In genomic region chr10:63268798-63269503, GRCh38 we compare ENCODE assay signal across 1 cellular context.
TF ChIP-seq lines count a peak whose summit lies in the region.

No MANE protein-coding gene starts in this region.

TF ChIP-seq in HCT116, 20 proteins besides CTCF, POLR2A, EP300 and RAD21 (continued from another document):
- peak; percentile 86 for TF ChIP-seq JUND (IDR thresholded peaks at IDR 0.05)
- TF ChIP-seq FOSL1 (IDR thresholded peaks at IDR 0.05; ENCODE audit: low read depth) = peak; percentile 83
- peak; percentile 99 for TF ChIP-seq POLR2AphosphoS5 (IDR thresholded peaks at IDR 0.05; ENCODE audit: low read depth, low read length)
- peak; percentile 83 for TF ChIP-seq MAX (IDR thresholded peaks at IDR 0.05)
- TF ChIP-seq CBX3 (IDR thresholded peaks at IDR 0.05; ENCODE audit: low read depth) = peak; percentile 96
- TF ChIP-seq TCF7L2 (IDR thresholded peaks at IDR 0.05; ENCODE audit: borderline replicate concordance, extremely low read depth, insufficient read depth, insufficient read length) = peak; percentile 29
- no peak for TF ChIP-seq ZNF274 (IDR thresholded peaks at IDR 0.05; ENCODE audit: low read depth, low read length)
TF ChIP-seq in HCT116: peak in this region for 12.
